ENCODE assay signal across 9 cellular contexts in genomic region chr4:99054428-99054994, GRCh38. TPM values are rescaled to one million over a fixed set of nuclear protein-coding genes. Genes with fewer than 3 reads are reported as not detected.
DNase-seq lines count a peak whose midpoint lies in the region; ATAC-seq and TF ChIP-seq lines count a peak whose summit lies in the region.
"Had no signal": no experiment of that assay in that cellular context is flagged by ENCODE, and none has a peak within 500 bp of the region (broad histone marks: within the 10 kb centered on the region; RNA-seq: fewer than 3 reads in every experiment).

No MANE protein-coding gene starts in this region.

- in situ Hi-C loops in transverse colon (cut with MboI; ENCODE audit: low pct_ligation_motif_present in 1 of 4, low pct_unique_long_range_greater_than_20kb in 1 of 4, low sequenced_read_pairs in 3 of 4): loop anchor here in 3 of 4 donors (10.0 to 25.0 kb wide), 3 partner anchors 50 to 592 kb away; partner anchors contain the start of gene METAP1 (in 2 of the 3)

- H3K27ac ChIP-seq in left lung: peak overlapping the region in 1 of 2 donors; percentile 21
- no peak overlapping the region for H3K27ac ChIP-seq in tibial nerve
- no peak overlapping the region for H3K27ac ChIP-seq in transverse colon
- no peak overlapping the region for H3K27ac ChIP-seq in spleen

- peak; percentile 56 for ATAC-seq in GM21423 (IDR thresholded peaks at IDR 0.05; ENCODE audit: unreplicated experiment)
- ATAC-seq in HG03175 (IDR thresholded peaks at IDR 0.05; ENCODE audit: unreplicated experiment): peak; percentile 55
- ATAC-seq in left lung: peak; percentile 76
- ATAC-seq: PC-3 had no signal

- TF ChIP-seq CTCF in left lung (IDR thresholded peaks at IDR 0.05): no peak
- no peak for TF ChIP-seq CTCF in tibial nerve (IDR thresholded peaks at IDR 0.05)
- no peak for TF ChIP-seq CTCF in transverse colon (IDR thresholded peaks at IDR 0.05)
- TF ChIP-seq CTCF in spleen (IDR thresholded peaks at IDR 0.05 in 8 of 11, conservative IDR thresholded peaks at IDR 0.05 in 3 of 11): no peak

- H3K9me3 ChIP-seq in left lung (no peaks in the 10 kb centered on the region), tibial nerve (no peaks in the 10 kb centered on the region), transverse colon (no peaks in the 10 kb centered on the region), spleen (no peaks in the 10 kb centered on the region)

- H3K4me1 ChIP-seq in left lung (peaks cover 6 to 7% of the 10 kb centered on the region in 2 donors), tibial nerve (peaks cover 0 to 10% (median 6%) of the 10 kb centered on the region in 4 donors), transverse colon (peaks cover 0 to 9% (median 3%) of the 10 kb centered on the region in 4 donors), spleen (peaks cover 0 to 15% (median 6%) of the 10 kb centered on the region in 6 donors)

- H3K36me3 ChIP-seq in left lung (peaks cover 0 to 37% of the 10 kb centered on the region in 2 donors), tibial nerve (peaks cover 0 to 54% (median 0%) of the 10 kb centered on the region in 3 donors), transverse colon (peaks cover 0 to 13% (median 4%) of the 10 kb centered on the region in 4 donors), spleen (peaks cover 0 to 82% (median 20%) of the 10 kb centered on the region in 6 donors)

- TF ChIP-seq EP300 in tibial nerve (IDR thresholded peaks at IDR 0.05): no peak
- TF ChIP-seq EP300 in transverse colon (IDR thresholded peaks at IDR 0.05; ENCODE audit: low read depth): no peak

- no peak for TF ChIP-seq POLR2A in tibial nerve (IDR thresholded peaks at IDR 0.05)
- no peak for TF ChIP-seq POLR2A in transverse colon (IDR thresholded peaks at IDR 0.05)
- no peak for TF ChIP-seq POLR2A in spleen (IDR thresholded peaks at IDR 0.05)

- H3K27me3 ChIP-seq in left lung (no peaks in the 10 kb centered on the region), tibial nerve (no peaks in the 10 kb centered on the region), transverse colon (no peaks in the 10 kb centered on the region), spleen (replicated peaks in 1 of 7) (no peaks in the 10 kb centered on the region)

- 66 to 78% methylated on average over 3 of the region's 3 CpGs for WGBS in tibial nerve, 2 donors
- 77 to 90% methylated on average over 3 of the region's 3 CpGs for WGBS in transverse colon (ENCODE audit: low coverage in 1 of 2), 2 donors
- whole genome bisulfite sequencing in spleen, 5 donors: 76 to 90% (median 86%) methylated on average over 3 of the region's 3 CpGs

- DNase-seq in NCI-H748 (lab: John Stamatoyannopoulos, UW; ENCODE audit: unreplicated experiment): peak; percentile 14
- DNase-seq in NCI-H748 treated with DMSO at 0.1 percent for 48 hours (lab: John Stamatoyannopoulos, UW): no peak
- no peak for DNase-seq in left lung
- no peak for DNase-seq in tibial nerve (ENCODE audit: low spot score in 2 of 2)
- DNase-seq in transverse colon: no peak
- DNase-seq in spleen: no peak
- DNase-seq: PC-3 had no signal

- intact Hi-C loops in left lung (cut with DNase I) (no loop called here), transverse colon (cut with DNase I; ENCODE audit: low total_unique reads) (no loop called here), spleen (cut with DNase I; ENCODE audit: low total_unique reads) (no loop called here)

- H3K4me3 ChIP-seq in left lung (no peak overlapping the region), tibial nerve (no peak overlapping the region), transverse colon (no peak overlapping the region), spleen (no peak overlapping the region)

RNA-seq across cellular contexts. Expression of gene ADH5, which starts 34.1 kb away (rescaled TPM):
- total RNA-seq in left lung: 100 to 1,000 TPM; 152 to 160 TPM
- 100 to 1,000 TPM; 111 to 139 (median 122) TPM for total RNA-seq in tibial nerve
- total RNA-seq in transverse colon: 100 to 1,000 TPM in 2 of 4 donors, 10 to 100 TPM in 2; 63.3 to 159 (median 111) TPM
- total RNA-seq in spleen: 10 to 100 TPM; 60.3 to 93.1 (median 69.9) TPM
- 10 to 100 TPM; 54.2 to 84.0 (median 81.3) TPM for polyA plus RNA-seq in spleen

RNA-seq across cellular contexts. Expression of gene METAP1, which starts 59.0 kb away (rescaled TPM):
- total RNA-seq in left lung: 10 to 100 TPM; 31.5 to 42.8 TPM
- 10 to 100 TPM; 16.4 to 32.1 (median 20.0) TPM for total RNA-seq in tibial nerve
- 10 to 100 TPM; 34.8 to 66.1 (median 55.9) TPM for total RNA-seq in transverse colon
- total RNA-seq in spleen: 10 to 100 TPM; 27.9 to 34.7 (median 31.7) TPM
- polyA plus RNA-seq in spleen: 10 to 100 TPM; 22.0 to 22.6 (median 22.4) TPM
